ENCODE assay signal across 12 cellular contexts in genomic region chr1:98766241-98766640, GRCh38.
DNase-seq lines count a peak whose midpoint lies in the region; ATAC-seq, FAIRE-seq and TF ChIP-seq lines count a peak whose summit lies in the region.
"Had no signal": no experiment of that assay in that cellular context is flagged by ENCODE, and none has a peak within 500 bp of the region (broad histone marks: within the 10 kb centered on the region; RNA-seq: fewer than 3 reads in every experiment).

No MANE protein-coding gene starts in this region.

- H3K36me3 ChIP-seq in gastrocnemius medialis: no peaks in the 10 kb centered on the region
- peaks cover 0 to 4% (median 0%) of the 10 kb centered on the region in 3 donors for H3K36me3 ChIP-seq in tibial artery
- no peaks in the 10 kb centered on the region for H3K36me3 ChIP-seq in OCI-LY7 (ENCODE audit: insufficient read depth, low read length)
- H3K36me3 ChIP-seq: breast epithelium had no signal

- no peak overlapping the region for H2AFZ ChIP-seq in OCI-LY7 (ENCODE audit: low read length)

- no peaks in the 10 kb centered on the region for H3K9me2 ChIP-seq in OCI-LY7 (ENCODE audit: insufficient read depth, low read length)

- H4K20me1 ChIP-seq in OCI-LY7 (ENCODE audit: insufficient read depth, low read length): no peaks in the 10 kb centered on the region

- DNase-seq in GM12891 (ENCODE audit: insufficient read length, low spot score) (no peak), OCI-M1 (lab: John Stamatoyannopoulos, UW) (peak; percentile 6), gastrocnemius medialis (no peak), tibial artery (no peak), right cardiac atrium (no peak), OCI-LY7 (ENCODE audit: low spot score) (no peak)
- DNase-seq: activated B cell treated with CpG ODN at 0.5 μM for 24 hours, NCI-H2029 had no signal

- FAIRE-seq in GM12891 (lab: Jason Lieb, UNC): no peak

- intact Hi-C loops in gastrocnemius medialis (cut with DNase I; ENCODE audit: low total_unique reads): no loop called here
- intact Hi-C loops in tibial artery (cut with DNase I; ENCODE audit: low total_unique reads): no loop called here
- intact Hi-C loops in right cardiac atrium (cut with DNase I): no loop called here
- intact Hi-C loops in OCI-LY7 (cut with micrococcal nuclease; ENCODE audit: unreplicated experiment): no loop called here

- H3K4me2 ChIP-seq in OCI-LY7 (ENCODE audit: low read length): no peak overlapping the region

- TF ChIP-seq CTCF in gastrocnemius medialis (IDR thresholded peaks at IDR 0.05 in 4 of 5, conservative IDR thresholded peaks at IDR 0.05 in 1 of 5): no peak
- no peak for TF ChIP-seq CTCF in tibial artery (IDR thresholded peaks at IDR 0.05)
- TF ChIP-seq CTCF in OCI-LY7 (conservative IDR thresholded peaks at IDR 0.05; ENCODE audit: low read length): no peak

- in situ Hi-C loops in gastrocnemius medialis (cut with MboI; ENCODE audit: low sequenced_read_pairs in 4 of 4): no loop called here

- H3K27me3 ChIP-seq in gastrocnemius medialis (no peaks in the 10 kb centered on the region), tibial artery (no peaks in the 10 kb centered on the region), right cardiac atrium (ENCODE audit: control insufficient read depth, insufficient read depth) (no peaks in the 10 kb centered on the region)
- H3K27me3 ChIP-seq: breast epithelium had no signal

- BruUV-seq in OCI-LY7 (replicated peaks; lab: Mats Ljungman, UMichigan): no TSS peak

- POLR2A ChIA-PET in OCI-LY7 (lab: Charles Lee): no interaction called here

- H3K4me1 ChIP-seq in gastrocnemius medialis (no peaks in the 10 kb centered on the region), tibial artery (peaks cover 0 to 14% (median 2%) of the 10 kb centered on the region in 4 donors), right cardiac atrium (ENCODE audit: control insufficient read depth, insufficient read depth, low read length) (no peaks in the 10 kb centered on the region), OCI-LY7 (ENCODE audit: insufficient read depth, low read length, poor library complexity, severe bottlenecking) (no peaks in the 10 kb centered on the region)
- H3K4me1 ChIP-seq: breast epithelium had no signal

- CTCF ChIA-PET in OCI-LY7 (lab: Charles Lee; ENCODE audit: unreplicated experiment): no interaction called here

- peak; percentile 91 for ATAC-seq in GM21360 (IDR thresholded peaks at IDR 0.05; ENCODE audit: unreplicated experiment)
- peak; percentile 72 for ATAC-seq in HG03045 (IDR thresholded peaks at IDR 0.05; ENCODE audit: unreplicated experiment)
- no peak for ATAC-seq in gastrocnemius medialis
- ATAC-seq in right cardiac atrium: no peak

- 90% methylated on average over 4 of the region's 4 CpGs for WGBS in right cardiac atrium

- H3K9me3 ChIP-seq in gastrocnemius medialis (no peaks in the 10 kb centered on the region), tibial artery (no peaks in the 10 kb centered on the region), right cardiac atrium (ENCODE audit: control insufficient read depth, low read length) (no peaks in the 10 kb centered on the region), OCI-LY7 (ENCODE audit: low read length) (no peaks in the 10 kb centered on the region)
- H3K9me3 ChIP-seq: breast epithelium had no signal

- TF ChIP-seq POLR2A in GM12891 (IDR thresholded peaks at IDR 0.05; ENCODE audit: low read depth, low read length) (no peak), gastrocnemius medialis (IDR thresholded peaks at IDR 0.05) (no peak)

- H3K27ac ChIP-seq in gastrocnemius medialis: no peak overlapping the region
- H3K27ac ChIP-seq in tibial artery: no peak overlapping the region
- H3K27ac ChIP-seq in right cardiac atrium (ENCODE audit: low read length): no peak overlapping the region
- no peak overlapping the region for H3K27ac ChIP-seq in OCI-LY7 (ENCODE audit: low read depth, low read length, poor library complexity, severe bottlenecking)
- H3K27ac ChIP-seq: breast epithelium, epithelial cell of prostate had no signal

- H3K79me2 ChIP-seq in OCI-LY7 (ENCODE audit: insufficient read depth, low read depth, low read length): no peaks in the 10 kb centered on the region

- H3K4me3 ChIP-seq in gastrocnemius medialis (no peak overlapping the region), tibial artery (no peak overlapping the region), right cardiac atrium (ENCODE audit: low read length) (no peak overlapping the region), OCI-LY7 (ENCODE audit: low read depth, low read length, poor library complexity, severe bottlenecking) (no peak overlapping the region)
- H3K4me3 ChIP-seq: breast epithelium had no signal

TF ChIP-seq in GM12891, 5 proteins besides CTCF, POLR2A, EP300 and RAD21:
- peak; percentile 76 for TF ChIP-seq SPI1 (IDR thresholded peaks at IDR 0.05; ENCODE audit: low read depth, low read length)
- TF ChIP-seq POU2F2 (IDR thresholded peaks at IDR 0.05; ENCODE audit: low read depth, low read length): no peak

Comparison
In these comparisons a context has a peak if more than half of its experiments do, and no peak if none do; other contexts are left out.
1. ATAC-seq: peak in GM21360 (single experiment) and HG03045 (single experiment); none in gastrocnemius medialis (0 of 2) and right cardiac atrium (0 of 2).